Comparison of ENCODE assay signal across 8 cellular contexts in the genomic region with DNA sequence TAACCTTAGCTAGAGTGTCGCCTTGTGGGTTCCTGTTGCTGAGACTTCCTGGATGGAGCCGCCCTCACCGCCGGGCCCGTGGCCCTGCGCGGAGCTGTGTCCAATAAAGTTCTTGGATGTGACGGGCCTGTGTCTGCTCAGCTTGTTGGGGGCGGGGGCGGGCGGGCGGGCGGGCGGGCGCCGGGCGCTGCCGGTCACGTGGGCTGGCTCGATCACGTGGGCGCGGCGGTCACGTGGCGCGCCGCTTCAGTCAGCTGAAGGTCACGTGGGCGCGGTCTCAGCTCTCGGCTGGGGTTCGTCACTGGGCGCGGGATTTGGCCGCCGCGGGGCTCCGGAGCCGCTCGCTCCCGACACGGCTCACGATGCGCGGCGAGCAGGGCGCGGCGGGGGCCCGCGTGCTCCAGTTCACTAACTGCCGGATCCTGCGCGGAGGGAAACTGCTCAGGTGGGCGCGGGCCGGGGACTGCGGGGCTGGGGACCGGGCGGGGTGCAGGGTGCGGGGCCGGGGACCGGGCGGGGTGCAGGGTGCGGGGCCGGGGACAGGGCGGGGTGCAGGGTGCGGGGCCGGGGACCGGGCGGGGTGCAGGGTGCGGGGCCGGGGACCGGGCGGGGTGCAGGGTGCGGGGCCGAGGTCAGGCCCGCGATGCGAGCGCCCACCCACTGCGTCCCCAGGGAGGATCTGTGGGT. TPM values are rescaled to one million over a fixed set of nuclear protein-coding genes. Genes with fewer than 3 reads are reported as not detected.
A peak's percentile ranks its signal among the peaks of the same experiment; 100 is the strongest.
DNase-seq lines count a peak whose midpoint lies in the region; ATAC-seq and TF ChIP-seq lines count a peak whose summit lies in the region.

A gene with protein sequence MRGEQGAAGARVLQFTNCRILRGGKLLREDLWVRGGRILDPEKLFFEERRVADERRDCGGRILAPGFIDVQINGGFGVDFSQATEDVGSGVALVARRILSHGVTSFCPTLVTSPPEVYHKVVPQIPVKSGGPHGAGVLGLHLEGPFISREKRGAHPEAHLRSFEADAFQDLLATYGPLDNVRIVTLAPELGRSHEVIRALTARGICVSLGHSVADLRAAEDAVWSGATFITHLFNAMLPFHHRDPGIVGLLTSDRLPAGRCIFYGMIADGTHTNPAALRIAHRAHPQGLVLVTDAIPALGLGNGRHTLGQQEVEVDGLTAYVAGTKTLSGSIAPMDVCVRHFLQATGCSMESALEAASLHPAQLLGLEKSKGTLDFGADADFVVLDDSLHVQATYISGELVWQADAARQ (plus strand): TSS at position 275 of the 687 bp plus-strand sequence. CDS start 88 bp downstream, at position 363.

- intact Hi-C loops in body of pancreas (cut with DNase I) (no loop called here), gastrocnemius medialis (cut with DNase I; ENCODE audit: low total_unique reads) (loop anchor here (1.0 kb wide), 1 partner anchor 12 kb away; no protein-coding TSS in a partner anchor)

- H3K9me3 ChIP-seq in body of pancreas (no peaks in the 10 kb centered on the region), gastrocnemius medialis (no peaks in the 10 kb centered on the region)

- H3K27me3 ChIP-seq in body of pancreas (no peaks in the 10 kb centered on the region), gastrocnemius medialis (no peaks in the 10 kb centered on the region)

- WGBS in body of pancreas, 2 donors: 1% methylated on average over 42 of the region's 83 CpGs; no CpG with 5 or more reads in 1 of the 2 donors

- in situ Hi-C loops in gastrocnemius medialis (cut with MboI; ENCODE audit: low sequenced_read_pairs in 4 of 4): no loop called here

- H3K27ac ChIP-seq in body of pancreas: peak within 1 kb of the TSS; percentile 18 to 97 (median 60)
- H3K27ac ChIP-seq in gastrocnemius medialis: peak within 1 kb of the TSS; percentile 98 to 100 (median 98)

- TF ChIP-seq POLR2A in body of pancreas (IDR thresholded peaks at IDR 0.05) (peak; percentile 19 to 52 (median 34)), gastrocnemius medialis (IDR thresholded peaks at IDR 0.05) (peak; percentile 57 to 60)

- peak within 1 kb of the TSS; percentile 1 to 28 for H3K4me3 ChIP-seq in body of pancreas
- H3K4me3 ChIP-seq in iPS-11a (ENCODE audit: low read depth, low read length): peak within 1 kb of the TSS; percentile 61
- peak within 1 kb of the TSS; percentile 54 to 77 (median 60) for H3K4me3 ChIP-seq in gastrocnemius medialis

- no peak for TF ChIP-seq CTCF in body of pancreas (IDR thresholded peaks at IDR 0.05)
- TF ChIP-seq CTCF in gastrocnemius medialis (IDR thresholded peaks at IDR 0.05 in 4 of 5, conservative IDR thresholded peaks at IDR 0.05 in 1 of 5): peak in 1 of 5 experiments; percentile 12

- H3K36me3 ChIP-seq in body of pancreas (replicated peaks in 1 of 2; ENCODE audit: insufficient read depth in 1 of 2, low read depth in 2 of 2): peaks cover 0 to 1% of the 10 kb centered on the region in 2 donors
- H3K36me3 ChIP-seq in gastrocnemius medialis: peaks cover 0 to 8% of the 10 kb centered on the region in 2 donors

- ATAC-seq in HG02571 (IDR thresholded peaks at IDR 0.05; ENCODE audit: unreplicated experiment): peak; percentile 45
- ATAC-seq in body of pancreas: peak; percentile 67
- peak; percentile 71 to 73 for ATAC-seq in gastrocnemius medialis
- ATAC-seq in GM18858 (IDR thresholded peaks at IDR 0.05; ENCODE audit: unreplicated experiment): no peak

- DNase-seq in DMS 273 (lab: John Stamatoyannopoulos, UW; ENCODE audit: unreplicated experiment): peak; percentile 97
- peak; percentile 34 for DNase-seq in NCI-H2107 treated with DMSO at 0.1 percent for 48 hours (lab: John Stamatoyannopoulos, UW; ENCODE audit: unreplicated experiment)
- DNase-seq in UCSD-AML1 (lab: John Stamatoyannopoulos, UW; ENCODE audit: unreplicated experiment): peak; percentile 86
- peak; percentile 87 to 93 (median 91) for DNase-seq in body of pancreas
- DNase-seq in gastrocnemius medialis: peak; percentile 86 to 87

- peaks cover 58% of the 10 kb centered on the region for H3K4me1 ChIP-seq in body of pancreas
- peaks cover 54 to 56% of the 10 kb centered on the region in 2 donors for H3K4me1 ChIP-seq in gastrocnemius medialis

RNA-seq across cellular contexts. Expression of the gene that starts here (rescaled TPM):
- total RNA-seq in body of pancreas (10 to 100 TPM; 13.7 to 33.6 TPM), gastrocnemius medialis (10 to 100 TPM; 12.3 to 18.1 (median 13.7) TPM)

Comparison
In these comparisons a context has a peak if more than half of its experiments do, and no peak if none do; other contexts are left out.
1. DNase-seq: peak in every context shown above with its lines; median percentile 97 in DMS 273; 91 in body of pancreas; 86 in gastrocnemius medialis; 86 in UCSD-AML1; 34 in NCI-H2107 treated with DMSO at 0.1 percent for 48 hours.